In genomic region chr3:126944089-126944965, GRCh38 we compare ENCODE assay signal across 2 cellular contexts.
TF ChIP-seq lines count a peak whose summit lies in the region.

No MANE protein-coding gene starts in this region.

TF ChIP-seq in HepG2, 621 proteins besides CTCF, POLR2A, EP300 and RAD21:
- TF ChIP-seq, protein P1, sequence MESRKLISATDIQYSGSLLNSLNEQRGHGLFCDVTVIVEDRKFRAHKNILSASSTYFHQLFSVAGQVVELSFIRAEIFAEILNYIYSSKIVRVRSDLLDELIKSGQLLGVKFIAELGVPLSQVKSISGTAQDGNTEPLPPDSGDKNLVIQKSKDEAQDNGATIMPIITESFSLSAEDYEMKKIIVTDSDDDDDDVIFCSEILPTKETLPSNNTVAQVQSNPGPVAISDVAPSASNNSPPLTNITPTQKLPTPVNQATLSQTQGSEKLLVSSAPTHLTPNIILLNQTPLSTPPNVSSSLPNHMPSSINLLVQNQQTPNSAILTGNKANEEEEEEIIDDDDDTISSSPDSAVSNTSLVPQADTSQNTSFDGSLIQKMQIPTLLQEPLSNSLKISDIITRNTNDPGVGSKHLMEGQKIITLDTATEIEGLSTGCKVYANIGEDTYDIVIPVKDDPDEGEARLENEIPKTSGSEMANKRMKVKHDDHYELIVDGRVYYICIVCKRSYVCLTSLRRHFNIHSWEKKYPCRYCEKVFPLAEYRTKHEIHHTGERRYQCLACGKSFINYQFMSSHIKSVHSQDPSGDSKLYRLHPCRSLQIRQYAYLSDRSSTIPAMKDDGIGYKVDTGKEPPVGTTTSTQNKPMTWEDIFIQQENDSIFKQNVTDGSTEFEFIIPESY (CRISPR knock-in tag; IDR thresholded peaks at IDR 0.05) = 0 out of 2 replicates have a peak, but pooled peaks have one; percentile 13
- no peak for TF ChIP-seq ZNF441 (CRISPR knock-in tag; IDR thresholded peaks at IDR 0.05; ENCODE audit: borderline replicate concordance)

TF ChIP-seq in GM12878, 131 proteins besides CTCF, POLR2A, EP300 and RAD21:
- TF ChIP-seq SPI1 (IDR thresholded peaks at IDR 0.05; ENCODE audit: borderline replicate concordance, insufficient read depth, low read depth, low read length) (peak; percentile 29; the same call in 1 of the 2 replicates), HDAC2 (IDR thresholded peaks at IDR 0.05) (no peak)
